Comparison of ENCODE assay signal across 1 cellular context in genomic region chr5:96527826-96528225, GRCh38.
TF ChIP-seq lines count a peak whose summit lies in the region.

No MANE protein-coding gene starts in this region.

TF ChIP-seq in A549, 52 proteins besides CTCF, POLR2A, EP300 and RAD21 (continued from another document):
- TF ChIP-seq MAZ (IDR thresholded peaks at IDR 0.05; ENCODE audit: borderline replicate concordance, low read depth, low read length), result no peak
- TF ChIP-seq USF2 (IDR thresholded peaks at IDR 0.05), result no peak
- TF ChIP-seq RFX5 (IDR thresholded peaks at IDR 0.05), result no peak
- TF ChIP-seq FOSL2 (IDR thresholded peaks at IDR 0.05), result no peak
- TF ChIP-seq FOSL2 (CRISPR knock-in tag; IDR thresholded peaks at IDR 0.05), result no peak
- TF ChIP-seq KDM1A (IDR thresholded peaks at IDR 0.05; ENCODE audit: low read depth), result no peak
- TF ChIP-seq CEBPB (IDR thresholded peaks at IDR 0.05), result no peak
- TF ChIP-seq CBX2 (IDR thresholded peaks at IDR 0.05; ENCODE audit: borderline replicate concordance, low read depth), result no peak
- no peak for TF ChIP-seq SREBF2 (IDR thresholded peaks at IDR 0.05)
- TF ChIP-seq HOXB5 (CRISPR knock-in tag; IDR thresholded peaks at IDR 0.05), result no peak
- no peak for TF ChIP-seq ATOH8 (CRISPR knock-in tag; IDR thresholded peaks at IDR 0.05; ENCODE audit: low read depth)
- TF ChIP-seq KDM5A (IDR thresholded peaks at IDR 0.05), result no peak
TF ChIP-seq in A549: peak in this region for 0.
